Comparison of ENCODE assay signal across 10 cellular contexts in genomic region chr16:85522842-85523601, GRCh38.
DNase-seq lines count a peak whose midpoint lies in the region; ATAC-seq and TF ChIP-seq lines count a peak whose summit lies in the region.
"Had no signal": no experiment of that assay in that cellular context is flagged by ENCODE, and none has a peak within 500 bp of the region (broad histone marks: within the 10 kb centered on the region; RNA-seq: fewer than 3 reads in every experiment).

No MANE protein-coding gene starts in this region.

- no peaks in the 10 kb centered on the region for H3K36me3 ChIP-seq in stomach

- peaks cover 42 to 55% (median 51%) of the 10 kb centered on the region in 4 donors for H3K4me1 ChIP-seq in stomach

- DNase-seq in GM03348 (ENCODE audit: low spot score) = peak; percentile 84
- DNase-seq in NCI-H69 (lab: John Stamatoyannopoulos, UW) = peak; percentile 92
- DNase-seq in fibroblast of pulmonary artery (ENCODE audit: low read depth) = peak; percentile 51
- DNase-seq in stomach = peak; percentile 75
- DNase-seq in OCI-M2 (lab: John Stamatoyannopoulos, UW; ENCODE audit: unreplicated experiment) = no peak
- DNase-seq: activated naive CD4-positive, alpha-beta T cell treated with anti-CD3 and anti-CD28 coated beads for 36 hours; stimulated activated CD4-positive, alpha-beta T cell treated with anti-CD3 and anti-CD28 coated beads, Interleukin-15, amount 100 ng/mL, for 24 hours had no signal

- intact Hi-C loops in stomach (cut with DNase I; ENCODE audit: low total_unique reads) = no loop called here

- TF ChIP-seq POLR2A in stomach (IDR thresholded peaks at IDR 0.05) = no peak

- TF ChIP-seq CTCF in fibroblast of pulmonary artery (IDR thresholded peaks at IDR 0.05; ENCODE audit: low read length, missing control alignments) (no peak), stomach (IDR thresholded peaks at IDR 0.05) (no peak)

- WGBS in stomach, 5 donors = 51 to 63% (median 60%) methylated on average over 10 to 13 of the region's 13 CpGs

- H3K27ac ChIP-seq in stomach = peak overlapping the region; percentile 31 to 63 (median 38)

- no peaks in the 10 kb centered on the region for H3K27me3 ChIP-seq in stomach

- ATAC-seq in HG02852 (IDR thresholded peaks at IDR 0.05; ENCODE audit: unreplicated experiment) (no peak), GM21717 (IDR thresholded peaks at IDR 0.05; ENCODE audit: unreplicated experiment) (no peak), GM21737 (IDR thresholded peaks at IDR 0.05; ENCODE audit: unreplicated experiment) (no peak)

- TF ChIP-seq EP300 in stomach (IDR thresholded peaks at IDR 0.05) = no peak

- no peaks in the 10 kb centered on the region for H3K9me3 ChIP-seq in stomach

- no peak overlapping the region for H3K4me3 ChIP-seq in fibroblast of pulmonary artery (replicated peaks; ENCODE audit: low read depth, low read length)
- H3K4me3 ChIP-seq in stomach = no peak overlapping the region
